In genomic region chr2:167814881-167815718, GRCh38 we compare ENCODE assay signal across 1 cellular context.
A peak's percentile ranks its signal among the peaks of the same experiment; 100 is the strongest.
TF ChIP-seq lines count a peak whose summit lies in the region.

No MANE protein-coding gene starts in this region.

TF ChIP-seq in HepG2, 621 proteins besides CTCF, POLR2A, EP300 and RAD21 (continued from another document and continues in another):
- TF ChIP-seq MEIS2 (CRISPR knock-in tag; IDR thresholded peaks at IDR 0.05) (peak; percentile 58; the same call in 1 of the 2 replicates), ZFP91 (CRISPR knock-in tag; IDR thresholded peaks at IDR 0.05; ENCODE audit: borderline replicate concordance) (peak; percentile 59; the same call in 1 of the 2 replicates), RELA (CRISPR knock-in tag; IDR thresholded peaks at IDR 0.05) (peak; percentile 66; the same call in 1 of the 2 replicates), HNF4G (IDR thresholded peaks at IDR 0.05; ENCODE audit: borderline replicate concordance, low read depth, low read length) (peak; percentile 99), HNF4G (CRISPR knock-in tag; IDR thresholded peaks at IDR 0.05; ENCODE audit: borderline replicate concordance, low read depth) (peak; percentile 87; the same call in 1 of the 2 replicates), SUZ12 (IDR thresholded peaks at IDR 0.05; ENCODE audit: low read depth, low read length) (no peak), MAZ (IDR thresholded peaks at IDR 0.05; ENCODE audit: borderline replicate concordance, low read depth, low read length) (no peak), MAZ (CRISPR knock-in tag; IDR thresholded peaks at IDR 0.05; ENCODE audit: low read depth) (no peak), ZNF317 (CRISPR knock-in tag; IDR thresholded peaks at IDR 0.05) (peak; percentile 83), MAFK (conservative IDR thresholded peaks at IDR 0.05 in 1 of 2, IDR thresholded peaks at IDR 0.05 in 1 of 2; ENCODE audit: low read length in 2 of 2) (peak; percentile 34 to 41; a peak in 3 of 4 replicates), ZNF878 (CRISPR knock-in tag; IDR thresholded peaks at IDR 0.05) (peak; percentile 80; the same call in 1 of the 2 replicates), ZNF451 (CRISPR knock-in tag; IDR thresholded peaks at IDR 0.05) (no peak), ZNF17 (CRISPR knock-in tag; IDR thresholded peaks at IDR 0.05) (no peak), FOXK1 (CRISPR knock-in tag; IDR thresholded peaks at IDR 0.05; ENCODE audit: borderline replicate concordance, low read depth) (peak; percentile 99), DR1 (CRISPR knock-in tag; IDR thresholded peaks at IDR 0.05) (no peak), ARID5B (CRISPR knock-in tag; IDR thresholded peaks at IDR 0.05) (peak; percentile 100), ZNF503 (CRISPR knock-in tag; IDR thresholded peaks at IDR 0.05) (peak; percentile 96), TRIM24 (CRISPR knock-in tag; IDR thresholded peaks at IDR 0.05) (0 out of 2 replicates have a peak, but pooled peaks have one; percentile 26), ZNF430 (CRISPR knock-in tag; IDR thresholded peaks at IDR 0.05) (peak; percentile 87), ZNF839 (CRISPR knock-in tag; IDR thresholded peaks at IDR 0.05; ENCODE audit: borderline replicate concordance) (no peak), ONECUT2 (CRISPR knock-in tag; IDR thresholded peaks at IDR 0.05) (0 out of 2 replicates have a peak, but pooled peaks have one; percentile 33), ZNF44 (CRISPR knock-in tag; IDR thresholded peaks at IDR 0.05) (no peak), EEA1 (CRISPR knock-in tag; IDR thresholded peaks at IDR 0.05; ENCODE audit: borderline replicate concordance) (no peak), ZNF883 (CRISPR knock-in tag; IDR thresholded peaks at IDR 0.05; ENCODE audit: not compliant biosample characterization) (no peak), ETV5 (CRISPR knock-in tag; IDR thresholded peaks at IDR 0.05; ENCODE audit: borderline replicate concordance) (peak; percentile 58; the same call in 1 of the 2 replicates), SRF (IDR thresholded peaks at IDR 0.05; ENCODE audit: low read depth, low read length) (no peak), POLR2G (IDR thresholded peaks at IDR 0.05; ENCODE audit: low read depth, low read length) (0 out of 2 replicates have a peak, but pooled peaks have one; percentile 31), POLR2AphosphoS2 (IDR thresholded peaks at IDR 0.05; ENCODE audit: low read depth, low read length) (no peak), TEF (CRISPR knock-in tag; IDR thresholded peaks at IDR 0.05) (0 out of 2 replicates have a peak, but pooled peaks have one; percentile 43), KDM6A (CRISPR knock-in tag; IDR thresholded peaks at IDR 0.05; ENCODE audit: low read depth) (peak; percentile 92), ZBTB37 (CRISPR knock-in tag; IDR thresholded peaks at IDR 0.05) (peak; percentile 87; the same call in 1 of the 2 replicates), DPF2 (CRISPR knock-in tag; IDR thresholded peaks at IDR 0.05; ENCODE audit: borderline replicate concordance, low read depth) (peak; percentile 99), ZNF703 (CRISPR knock-in tag; IDR thresholded peaks at IDR 0.05; ENCODE audit: borderline replicate concordance) (peak; percentile 76; the same call in 1 of the 2 replicates), PITX1 (CRISPR knock-in tag; IDR thresholded peaks at IDR 0.05) (peak; percentile 98)
- TF ChIP-seq, protein P1, sequence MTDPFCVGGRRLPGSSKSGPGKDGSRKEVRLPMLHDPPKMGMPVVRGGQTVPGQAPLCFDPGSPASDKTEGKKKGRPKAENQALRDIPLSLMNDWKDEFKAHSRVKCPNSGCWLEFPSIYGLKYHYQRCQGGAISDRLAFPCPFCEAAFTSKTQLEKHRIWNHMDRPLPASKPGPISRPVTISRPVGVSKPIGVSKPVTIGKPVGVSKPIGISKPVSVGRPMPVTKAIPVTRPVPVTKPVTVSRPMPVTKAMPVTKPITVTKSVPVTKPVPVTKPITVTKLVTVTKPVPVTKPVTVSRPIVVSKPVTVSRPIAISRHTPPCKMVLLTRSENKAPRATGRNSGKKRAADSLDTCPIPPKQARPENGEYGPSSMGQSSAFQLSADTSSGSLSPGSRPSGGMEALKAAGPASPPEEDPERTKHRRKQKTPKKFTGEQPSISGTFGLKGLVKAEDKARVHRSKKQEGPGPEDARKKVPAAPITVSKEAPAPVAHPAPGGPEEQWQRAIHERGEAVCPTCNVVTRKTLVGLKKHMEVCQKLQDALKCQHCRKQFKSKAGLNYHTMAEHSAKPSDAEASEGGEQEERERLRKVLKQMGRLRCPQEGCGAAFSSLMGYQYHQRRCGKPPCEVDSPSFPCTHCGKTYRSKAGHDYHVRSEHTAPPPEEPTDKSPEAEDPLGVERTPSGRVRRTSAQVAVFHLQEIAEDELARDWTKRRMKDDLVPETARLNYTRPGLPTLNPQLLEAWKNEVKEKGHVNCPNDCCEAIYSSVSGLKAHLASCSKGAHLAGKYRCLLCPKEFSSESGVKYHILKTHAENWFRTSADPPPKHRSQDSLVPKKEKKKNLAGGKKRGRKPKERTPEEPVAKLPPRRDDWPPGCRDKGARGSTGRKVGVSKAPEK (CRISPR knock-in tag; IDR thresholded peaks at IDR 0.05; ENCODE audit: borderline replicate concordance) = no peak
- TF ChIP-seq, protein P2, sequence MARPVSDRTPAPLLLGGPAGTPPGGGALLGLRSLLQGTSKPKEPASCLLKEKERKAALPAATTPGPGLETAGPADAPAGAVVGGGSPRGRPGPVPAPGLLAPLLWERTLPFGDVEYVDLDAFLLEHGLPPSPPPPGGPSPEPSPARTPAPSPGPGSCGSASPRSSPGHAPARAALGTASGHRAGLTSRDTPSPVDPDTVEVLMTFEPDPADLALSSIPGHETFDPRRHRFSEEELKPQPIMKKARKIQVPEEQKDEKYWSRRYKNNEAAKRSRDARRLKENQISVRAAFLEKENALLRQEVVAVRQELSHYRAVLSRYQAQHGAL (CRISPR knock-in tag; IDR thresholded peaks at IDR 0.05; ENCODE audit: not compliant biosample characterization) = no peak
- TF ChIP-seq, protein P3, sequence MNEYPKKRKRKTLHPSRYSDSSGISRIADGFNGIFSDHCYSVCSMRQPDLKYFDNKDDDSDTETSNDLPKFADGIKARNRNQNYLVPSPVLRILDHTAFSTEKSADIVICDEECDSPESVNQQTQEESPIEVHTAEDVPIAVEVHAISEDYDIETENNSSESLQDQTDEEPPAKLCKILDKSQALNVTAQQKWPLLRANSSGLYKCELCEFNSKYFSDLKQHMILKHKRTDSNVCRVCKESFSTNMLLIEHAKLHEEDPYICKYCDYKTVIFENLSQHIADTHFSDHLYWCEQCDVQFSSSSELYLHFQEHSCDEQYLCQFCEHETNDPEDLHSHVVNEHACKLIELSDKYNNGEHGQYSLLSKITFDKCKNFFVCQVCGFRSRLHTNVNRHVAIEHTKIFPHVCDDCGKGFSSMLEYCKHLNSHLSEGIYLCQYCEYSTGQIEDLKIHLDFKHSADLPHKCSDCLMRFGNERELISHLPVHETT (CRISPR knock-in tag; conservative IDR thresholded peaks at IDR 0.05) = 0 out of 2 replicates have a peak, but pooled peaks have one; percentile 37
- TF ChIP-seq, protein P4, sequence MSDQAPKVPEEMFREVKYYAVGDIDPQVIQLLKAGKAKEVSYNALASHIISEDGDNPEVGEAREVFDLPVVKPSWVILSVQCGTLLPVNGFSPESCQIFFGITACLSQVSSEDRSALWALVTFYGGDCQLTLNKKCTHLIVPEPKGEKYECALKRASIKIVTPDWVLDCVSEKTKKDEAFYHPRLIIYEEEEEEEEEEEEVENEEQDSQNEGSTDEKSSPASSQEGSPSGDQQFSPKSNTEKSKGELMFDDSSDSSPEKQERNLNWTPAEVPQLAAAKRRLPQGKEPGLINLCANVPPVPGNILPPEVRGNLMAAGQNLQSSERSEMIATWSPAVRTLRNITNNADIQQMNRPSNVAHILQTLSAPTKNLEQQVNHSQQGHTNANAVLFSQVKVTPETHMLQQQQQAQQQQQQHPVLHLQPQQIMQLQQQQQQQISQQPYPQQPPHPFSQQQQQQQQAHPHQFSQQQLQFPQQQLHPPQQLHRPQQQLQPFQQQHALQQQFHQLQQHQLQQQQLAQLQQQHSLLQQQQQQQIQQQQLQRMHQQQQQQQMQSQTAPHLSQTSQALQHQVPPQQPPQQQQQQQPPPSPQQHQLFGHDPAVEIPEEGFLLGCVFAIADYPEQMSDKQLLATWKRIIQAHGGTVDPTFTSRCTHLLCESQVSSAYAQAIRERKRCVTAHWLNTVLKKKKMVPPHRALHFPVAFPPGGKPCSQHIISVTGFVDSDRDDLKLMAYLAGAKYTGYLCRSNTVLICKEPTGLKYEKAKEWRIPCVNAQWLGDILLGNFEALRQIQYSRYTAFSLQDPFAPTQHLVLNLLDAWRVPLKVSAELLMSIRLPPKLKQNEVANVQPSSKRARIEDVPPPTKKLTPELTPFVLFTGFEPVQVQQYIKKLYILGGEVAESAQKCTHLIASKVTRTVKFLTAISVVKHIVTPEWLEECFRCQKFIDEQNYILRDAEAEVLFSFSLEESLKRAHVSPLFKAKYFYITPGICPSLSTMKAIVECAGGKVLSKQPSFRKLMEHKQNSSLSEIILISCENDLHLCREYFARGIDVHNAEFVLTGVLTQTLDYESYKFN (CRISPR knock-in tag; conservative IDR thresholded peaks at IDR 0.05) = peak; percentile 99
- TF ChIP-seq, protein P5, sequence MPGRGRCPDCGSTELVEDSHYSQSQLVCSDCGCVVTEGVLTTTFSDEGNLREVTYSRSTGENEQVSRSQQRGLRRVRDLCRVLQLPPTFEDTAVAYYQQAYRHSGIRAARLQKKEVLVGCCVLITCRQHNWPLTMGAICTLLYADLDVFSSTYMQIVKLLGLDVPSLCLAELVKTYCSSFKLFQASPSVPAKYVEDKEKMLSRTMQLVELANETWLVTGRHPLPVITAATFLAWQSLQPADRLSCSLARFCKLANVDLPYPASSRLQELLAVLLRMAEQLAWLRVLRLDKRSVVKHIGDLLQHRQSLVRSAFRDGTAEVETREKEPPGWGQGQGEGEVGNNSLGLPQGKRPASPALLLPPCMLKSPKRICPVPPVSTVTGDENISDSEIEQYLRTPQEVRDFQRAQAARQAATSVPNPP (CRISPR knock-in tag; IDR thresholded peaks at IDR 0.05) = peak; percentile 60; the same call in 1 of the 2 replicates
